Comparison of ENCODE assay signal across 8 cellular contexts in the genomic region with DNA sequence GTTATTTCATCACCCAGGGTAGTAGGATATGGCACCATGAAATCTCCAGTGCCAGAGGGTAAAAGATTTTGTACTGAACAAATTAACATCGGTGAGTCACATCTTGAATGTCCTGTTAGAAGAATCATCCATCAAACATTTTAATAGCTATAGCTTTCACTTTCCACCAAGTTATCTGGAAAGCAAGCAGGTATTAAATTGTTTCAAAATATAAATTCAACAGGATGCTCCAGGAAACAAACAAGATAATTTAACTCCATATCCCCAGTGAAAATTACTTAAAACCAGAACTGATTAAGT. TPM values are rescaled to one million over a fixed set of nuclear protein-coding genes. Genes with fewer than 3 reads are reported as not detected.
DNase-seq lines count a peak whose midpoint lies in the region; ATAC-seq and TF ChIP-seq lines count a peak whose summit lies in the region.

No MANE protein-coding gene starts in this region.

- H3K4me3 ChIP-seq in GM23248, result peak overlapping the region; percentile 81
- peak overlapping the region; percentile 22 for H3K4me3 ChIP-seq in kidney epithelial cell (ENCODE audit: low read depth, low read length)

- H3K27ac ChIP-seq in GM23248, result peak overlapping the region; percentile 89

- DNase-seq in A172 (ENCODE audit: low spot score) (peak; percentile 78), GM23248 (peak; percentile 83), kidney epithelial cell (ENCODE audit: low read depth) (no peak), retina (no peak), RPMI8226 (no peak), NCI-H2227 treated with DMSO at 0.1 percent for 48 hours (lab: John Stamatoyannopoulos, UW) (no peak)

- peaks cover 40% of the 10 kb centered on the region for H3K4me1 ChIP-seq in GM23248 (ENCODE audit: insufficient read depth)

- no peak for ATAC-seq in activated T-helper 17 cell treated with anti-CD3 and anti-CD28 coated beads, Interleukin-2, amount 50 U/mL, for 72 hours (replicated peaks)
- no peak for ATAC-seq in HG02678 (IDR thresholded peaks at IDR 0.05; ENCODE audit: unreplicated experiment)

- no peak overlapping the region for H3K27ac Mint-ChIP-seq in activated T-helper 17 cell treated with anti-CD3 and anti-CD28 coated beads, Interleukin-2, amount 50 U/mL, for 72 hours

- peaks cover 66% of the 10 kb centered on the region for H3K79me2 ChIP-seq in GM23248 (ENCODE audit: insufficient read depth)

- H3K4me1 Mint-ChIP-seq in activated T-helper 17 cell treated with anti-CD3 and anti-CD28 coated beads, Interleukin-2, amount 50 U/mL, for 72 hours, result peaks cover 32% of the 10 kb centered on the region

- H3K4me3 Mint-ChIP-seq in activated T-helper 17 cell treated with anti-CD3 and anti-CD28 coated beads, Interleukin-2, amount 50 U/mL, for 72 hours, result peak overlapping the region; percentile 92

- no peaks in the 10 kb centered on the region for H3K27me3 ChIP-seq in GM23248 (replicated peaks; ENCODE audit: insufficient read depth)
- no peaks in the 10 kb centered on the region for H3K27me3 ChIP-seq in kidney epithelial cell (ENCODE audit: control insufficient read depth, insufficient read depth, low read length)

- H3K9me3 Mint-ChIP-seq in activated T-helper 17 cell treated with anti-CD3 and anti-CD28 coated beads, Interleukin-2, amount 50 U/mL, for 72 hours, result no peaks in the 10 kb centered on the region

- no peaks in the 10 kb centered on the region for H3K9me2 ChIP-seq in GM23248 (ENCODE audit: insufficient read depth)

- peaks cover 50% of the 10 kb centered on the region for H3F3A ChIP-seq in GM23248 (ENCODE audit: insufficient read depth)

- H3K9me3 ChIP-seq in GM23248 (ENCODE audit: low read depth), result no peaks in the 10 kb centered on the region

- peak overlapping the region; percentile 95 for H3K4me2 ChIP-seq in GM23248 (ENCODE audit: unreplicated experiment)

- H3K9ac ChIP-seq in GM23248, result peak overlapping the region; percentile 94

- no peak overlapping the region for H2AFZ ChIP-seq in GM23248

- in situ Hi-C loops in GM23248 (cut with MboI), result no loop called here

- 0 to 4% methylated on average over 1 of the region's 1 CpG for WGBS in GM23248 (ENCODE audit: low coverage in 1 of 2, low lambda C conversion rate in 2 of 2, missing lambda C conversion rate in 2 of 2), 2 experiments

- no peak for TF ChIP-seq CTCF in kidney epithelial cell (IDR thresholded peaks at IDR 0.05; ENCODE audit: insufficient read depth, low read length, poor library complexity, severe bottlenecking)

- no peaks in the 10 kb centered on the region for H4K20me1 ChIP-seq in GM23248 (ENCODE audit: insufficient read depth)

- H3K27me3 Mint-ChIP-seq in activated T-helper 17 cell treated with anti-CD3 and anti-CD28 coated beads, Interleukin-2, amount 50 U/mL, for 72 hours, result no peaks in the 10 kb centered on the region

- peaks cover 75% of the 10 kb centered on the region for H3K36me3 Mint-ChIP-seq in activated T-helper 17 cell treated with anti-CD3 and anti-CD28 coated beads, Interleukin-2, amount 50 U/mL, for 72 hours (ENCODE audit: low read depth)

- H3K36me3 ChIP-seq in GM23248 (ENCODE audit: low read depth) (peaks cover 15% of the 10 kb centered on the region), kidney epithelial cell (ENCODE audit: control insufficient read depth, insufficient read depth, low read length) (no peaks in the 10 kb centered on the region)

RNA-seq across cellular contexts. Expression of a gene that starts 2.4 kb away (rescaled TPM):
- 43.4 and 50.5 TPM in 2 replicates for total RNA-seq in A172 (2014; rRNA removed; shearing (Covaris generic))
- total RNA-seq in GM23248 (2014; rRNA removed; shearing (Covaris generic)), result 45.5 and 51.9 TPM in 2 replicates
- polyA plus RNA-seq in GM23248 (2016; fragmentation: Nextera tagmentation; extraction: Ambion mirVana), result 30.5 and 32.2 TPM in 2 replicates
- total RNA-seq in activated T-helper 17 cell treated with anti-CD3 and anti-CD28 coated beads, Interleukin-2, amount 50 U/mL, for 72 hours, result 10 to 100 TPM; 21.4 to 29.6 TPM
- 78.3 and 88.8 TPM in 2 replicates for total RNA-seq in kidney epithelial cell

RNA-seq across cellular contexts. Expression of a gene that starts 21.4 kb away (rescaled TPM):
- 501 and 612 TPM in 2 replicates for total RNA-seq in A172 (2014; rRNA removed; shearing (Covaris generic))
- 204 and 228 TPM in 2 replicates for total RNA-seq in GM23248 (2014; rRNA removed; shearing (Covaris generic))
- 125 and 130 TPM in 2 replicates for polyA plus RNA-seq in GM23248 (2016; fragmentation: Nextera tagmentation; extraction: Ambion mirVana)
- total RNA-seq in activated T-helper 17 cell treated with anti-CD3 and anti-CD28 coated beads, Interleukin-2, amount 50 U/mL, for 72 hours, result 100 to 1,000 TPM; 276 to 391 TPM
- 162 and 178 TPM in 2 replicates for total RNA-seq in kidney epithelial cell

RNA-seq across cellular contexts. Expression of a gene that starts 30.4 kb away (rescaled TPM):
- total RNA-seq in A172 (2014; rRNA removed; shearing (Covaris generic)), result 8.0 and 11.6 TPM in 2 replicates
- total RNA-seq in GM23248 (2014; rRNA removed; shearing (Covaris generic)), result 11.1 and 18.8 TPM in 2 replicates
- polyA plus RNA-seq in GM23248 (2016; fragmentation: Nextera tagmentation; extraction: Ambion mirVana), result 13.6 and 15.5 TPM in 2 replicates
- total RNA-seq in activated T-helper 17 cell treated with anti-CD3 and anti-CD28 coated beads, Interleukin-2, amount 50 U/mL, for 72 hours, result under 1 TPM; 0.15 to 0.56 TPM
- total RNA-seq in kidney epithelial cell, result 24.6 and 27.7 TPM in 2 replicates

Comparison
In these comparisons a context has a peak if more than half of its experiments do, and no peak if none do; other contexts are left out.
1. DNase-seq: peak in A172 (single experiment) and GM23248 (single experiment); none in kidney epithelial cell (single experiment), retina (single experiment), RPMI8226 (single experiment) and NCI-H2227 treated with DMSO at 0.1 percent for 48 hours (single experiment).